1 cellular context compared by ENCODE assay signal in genomic region chr11:67349036-67349435, GRCh38.
TF ChIP-seq lines count a peak whose summit lies in the region.

No MANE protein-coding gene starts in this region.

TF ChIP-seq in K562, 482 proteins besides CTCF, POLR2A, EP300 and RAD21:
- no peak for TF ChIP-seq ZNF354B (CRISPR knock-in tag; IDR thresholded peaks at IDR 0.05)
- TF ChIP-seq KLF1 (tag; IDR thresholded peaks at IDR 0.05) = no peak
- no peak for TF ChIP-seq NRF1 (conservative IDR thresholded peaks at IDR 0.05 in 1 of 2, IDR thresholded peaks at IDR 0.05 in 1 of 2)
- no peak for TF ChIP-seq NELFE (IDR thresholded peaks at IDR 0.05; ENCODE audit: insufficient read depth, insufficient read length)
- TF ChIP-seq SMARCE1 (IDR thresholded peaks at IDR 0.05) = no peak
- no peak for TF ChIP-seq ZNF280A (IDR thresholded peaks at IDR 0.05; ENCODE audit: low read depth, partially characterized antibody)
- no peak for TF ChIP-seq FOXJ3 (CRISPR knock-in tag; IDR thresholded peaks at IDR 0.05)
- TF ChIP-seq ZNF609 (CRISPR knock-in tag; IDR thresholded peaks at IDR 0.05; ENCODE audit: borderline replicate concordance) = no peak
- no peak for TF ChIP-seq PML (IDR thresholded peaks at IDR 0.05; ENCODE audit: low read length)
- TF ChIP-seq HINFP (tag; conservative IDR thresholded peaks at IDR 0.05; ENCODE audit: low read depth) = no peak
- TF ChIP-seq ZEB2 (IDR thresholded peaks at IDR 0.05) = no peak
- TF ChIP-seq STAT6 (CRISPR knock-in tag; IDR thresholded peaks at IDR 0.05) = no peak
